ENCODE assay signal across 24 cellular contexts in genomic region chr6:88381289-88381642, GRCh38.
DNase-seq lines count a peak whose midpoint lies in the region; ATAC-seq and TF ChIP-seq lines count a peak whose summit lies in the region.
"Had no signal": no experiment of that assay in that cellular context is flagged by ENCODE, and none has a peak within 500 bp of the region (broad histone marks: within the 10 kb centered on the region; RNA-seq: fewer than 3 reads in every experiment).

No MANE protein-coding gene starts in this region.

- no peak for DNase-seq in MCF 10A (ENCODE audit: unreplicated experiment)
- no peak for DNase-seq in mammary epithelial cell
- no peak for DNase-seq in mesenchymal stem cell
- DNase-seq in type B pancreatic cell (ENCODE audit: extremely low spot score, unreplicated experiment) = no peak
- DNase-seq in T-helper 17 cell = no peak
- DNase-seq in OCI-LY7 (ENCODE audit: low spot score) = no peak
- no peak for DNase-seq in natural killer cell
- DNase-seq: activated CD4-positive, alpha-beta memory T cell treated with anti-CD3 and anti-CD28 coated beads for 36 hours; activated CD8-positive, alpha-beta memory T cell treated with anti-CD3 and anti-CD28 coated beads, Interleukin-2, amount 50 U/mL, for 4 hours; activated naive CD4-positive, alpha-beta T cell treated with anti-CD3 and anti-CD28 coated beads, Interleukin-2, amount 50 U/mL, for 16 hours; cortex of kidney; effector memory CD8-positive, alpha-beta T cell; foreskin keratinocyte; heart right ventricle; left colon; NCI-H1436; NCI-H2107; occipital lobe; SHP77 treated with DMSO at 0.1 percent for 48 hours; stimulated activated naive CD8-positive, alpha-beta T cell treated with anti-CD3 and anti-CD28 coated beads, Interleukin-15, Interleukin-2, amounts not matched to agents 100 U/mL and 50 U/mL, for 24 hours; T-cell had no signal

- H2BK15ac ChIP-seq in mesenchymal stem cell (ENCODE audit: low read depth, poor library complexity, severe bottlenecking) = no peak overlapping the region

- no peak overlapping the region for H3K18ac ChIP-seq in mesenchymal stem cell (ENCODE audit: low read depth in 1 of 2, low read length in 2 of 2)

- no peak for TF ChIP-seq CTCF in MCF 10A (IDR thresholded peaks at IDR 0.05; ENCODE audit: unreplicated experiment)
- TF ChIP-seq CTCF in mammary epithelial cell (conservative IDR thresholded peaks at IDR 0.05 in 1 of 2, IDR thresholded peaks at IDR 0.05 in 1 of 2; ENCODE audit: extremely low read depth in 1 of 2, insufficient read depth in 1 of 2, low read depth in 1 of 2, low read length in 2 of 2) = no peak
- TF ChIP-seq CTCF in brain (conservative IDR thresholded peaks at IDR 0.05) = no peak
- no peak for TF ChIP-seq CTCF in type B pancreatic cell (conservative IDR thresholded peaks at IDR 0.05)
- no peak for TF ChIP-seq CTCF in OCI-LY7 (conservative IDR thresholded peaks at IDR 0.05; ENCODE audit: low read length)
- no peak for TF ChIP-seq CTCF in natural killer cell (IDR thresholded peaks at IDR 0.05)

- H2AFZ ChIP-seq in mammary epithelial cell (ENCODE audit: low read depth, low read length) (no peak overlapping the region), mesenchymal stem cell (ENCODE audit: low read depth, low read length) (no peak overlapping the region), OCI-LY7 (ENCODE audit: low read length) (no peak overlapping the region)

- H3K9me3 Mint-ChIP-seq in MCF 10A (ENCODE audit: unreplicated experiment) (no peaks in the 10 kb centered on the region), brain (peaks cover 0 to 9% (median 0%) of the 10 kb centered on the region in 5 experiments), type B pancreatic cell (no peaks in the 10 kb centered on the region), natural killer cell (peaks cover 4% of the 10 kb centered on the region in 2 donors)
- H3K9me3 Mint-ChIP-seq: activated CD4-positive, alpha-beta memory T cell treated with anti-CD3 and anti-CD28 coated beads for 36 hours; effector memory CD8-positive, alpha-beta T cell; T-cell had no signal

- H3K27ac Mint-ChIP-seq in MCF 10A (ENCODE audit: low read depth, unreplicated experiment) = peak overlapping the region; percentile 56
- H3K27ac Mint-ChIP-seq in brain = peak overlapping the region; percentile 71 to 91 (median 88)
- H3K27ac Mint-ChIP-seq in type B pancreatic cell = peak overlapping the region; percentile 48
- no peak overlapping the region for H3K27ac Mint-ChIP-seq in T-helper 17 cell
- no peak overlapping the region for H3K27ac Mint-ChIP-seq in natural killer cell
- H3K27ac Mint-ChIP-seq: activated CD4-positive, alpha-beta memory T cell treated with anti-CD3 and anti-CD28 coated beads for 36 hours; effector memory CD8-positive, alpha-beta T cell; T-cell had no signal

- POLR2A ChIA-PET in MCF 10A (lab: Yijun Ruan, JAX) (interaction anchor here (2.6 kb wide), 1 partner anchor 14 kb away, joined by 14 read pairs; no protein-coding TSS in a partner anchor), OCI-LY7 (lab: Charles Lee) (no interaction called here)

- H3K27ac ChIP-seq in mammary epithelial cell (ENCODE audit: insufficient read depth, low read depth, low read length) = no peak overlapping the region
- H3K27ac ChIP-seq in mesenchymal stem cell (ENCODE audit: low read length, poor library complexity, severe bottlenecking) = peak overlapping the region; percentile 93
- H3K27ac ChIP-seq in OCI-LY7 (ENCODE audit: low read depth, low read length, poor library complexity, severe bottlenecking) = no peak overlapping the region
- H3K27ac ChIP-seq: foreskin keratinocyte, heart right ventricle had no signal

- no peak for ATAC-seq in T-helper 17 cell
- no peak for ATAC-seq in natural killer cell
- ATAC-seq: effector memory CD8-positive, alpha-beta T cell; esophagus mucosa; HCT116; heart right ventricle; left colon; stimulated activated naive CD8-positive, alpha-beta T cell treated with anti-CD3 and anti-CD28 coated beads, Interleukin-15, Interleukin-2, amounts not matched to agents 100 U/mL and 50 U/mL, for 24 hours; T-cell had no signal

- H3K4me1 Mint-ChIP-seq in MCF 10A (ENCODE audit: insufficient read depth, unreplicated experiment) (peaks cover 49% of the 10 kb centered on the region), brain (peaks cover 68% of the 10 kb centered on the region), type B pancreatic cell (ENCODE audit: unreplicated experiment) (peaks cover 19% of the 10 kb centered on the region), T-helper 17 cell (peaks cover 2% of the 10 kb centered on the region), natural killer cell (no peaks in the 10 kb centered on the region)
- H3K4me1 Mint-ChIP-seq: T-cell had no signal

- no peaks in the 10 kb centered on the region for H3K79me2 ChIP-seq in mammary epithelial cell (ENCODE audit: insufficient read depth, low read length)
- H3K79me2 ChIP-seq in OCI-LY7 (ENCODE audit: insufficient read depth, low read depth, low read length) = no peaks in the 10 kb centered on the region

- no peak overlapping the region for H3K14ac ChIP-seq in mesenchymal stem cell (ENCODE audit: low read length in 2 of 2)

- no peak overlapping the region for H3K4ac ChIP-seq in mesenchymal stem cell (ENCODE audit: low read depth in 1 of 2, low read length in 2 of 2)

- H3K27me3 ChIP-seq in mammary epithelial cell (ENCODE audit: insufficient read depth, low read length) = peaks cover 9% of the 10 kb centered on the region
- H3K27me3 ChIP-seq in mesenchymal stem cell (ENCODE audit: control insufficient read depth in 1 of 2, insufficient read depth in 1 of 2, low read length in 2 of 2) = peaks cover 0 to 42% of the 10 kb centered on the region in 2 experiments
- H3K27me3 ChIP-seq: heart right ventricle had no signal

- H2BK120ac ChIP-seq in mesenchymal stem cell (ENCODE audit: low read depth, low read length) = no peak overlapping the region

- H3K4me2 ChIP-seq in mammary epithelial cell (ENCODE audit: insufficient read depth, low read depth, low read length) = no peak overlapping the region
- no peak overlapping the region for H3K4me2 ChIP-seq in mesenchymal stem cell (ENCODE audit: low read length, poor library complexity, severe bottlenecking)
- no peak overlapping the region for H3K4me2 ChIP-seq in OCI-LY7 (ENCODE audit: low read length)

- CTCF ChIA-PET in MCF 10A (lab: Yijun Ruan, JAX) (interaction anchor here (0.6 to 1.0 kb wide), 3 partner anchors 14 to 372 kb away, joined by 3 to 4 read pairs (median 3); no protein-coding TSS in a partner anchor), mammary epithelial cell (lab: Charles Lee; ENCODE audit: low non-redundant PET) (no interaction called here), OCI-LY7 (lab: Charles Lee; ENCODE audit: unreplicated experiment) (no interaction called here)

- no peak overlapping the region for H4K8ac ChIP-seq in mesenchymal stem cell (ENCODE audit: low read length)

- intact Hi-C loops in MCF 10A (cut with micrococcal nuclease) = no loop called here
- intact Hi-C loops in mammary epithelial cell (cut with micrococcal nuclease) = no loop called here
- intact Hi-C loops in OCI-LY7 (cut with micrococcal nuclease; ENCODE audit: unreplicated experiment) = no loop called here
- intact Hi-C loops in natural killer cell (cut with micrococcal nuclease) = no loop called here

- H3K9me3 ChIP-seq in mammary epithelial cell (replicated peaks; ENCODE audit: insufficient read depth, low read length) = no peaks in the 10 kb centered on the region
- peaks cover 8% of the 10 kb centered on the region for H3K9me3 ChIP-seq in mesenchymal stem cell (ENCODE audit: control insufficient read depth, low read length)
- no peaks in the 10 kb centered on the region for H3K9me3 ChIP-seq in T-helper 17 cell (ENCODE audit: control insufficient read depth, low read length, poor library complexity, severe bottlenecking)
- no peaks in the 10 kb centered on the region for H3K9me3 ChIP-seq in OCI-LY7 (ENCODE audit: low read length)
- H3K9me3 ChIP-seq: heart right ventricle had no signal

- H3K9me2 ChIP-seq in OCI-LY7 (ENCODE audit: insufficient read depth, low read length) = no peaks in the 10 kb centered on the region

- H3K9ac ChIP-seq in mammary epithelial cell (ENCODE audit: insufficient read depth, low read length) (no peak overlapping the region), mesenchymal stem cell (ENCODE audit: low read length) (no peak overlapping the region)

- H2BK5ac ChIP-seq in mesenchymal stem cell (ENCODE audit: low read depth, low read length, poor library complexity, severe bottlenecking) = peak overlapping the region; percentile 74

- H3K36me3 ChIP-seq in mammary epithelial cell (ENCODE audit: insufficient read depth, low read length) (no peaks in the 10 kb centered on the region), mesenchymal stem cell (ENCODE audit: control insufficient read depth in 1 of 2, insufficient read depth in 2 of 2, low read depth in 1 of 2, low read length in 2 of 2) (no peaks in the 10 kb centered on the region), OCI-LY7 (ENCODE audit: insufficient read depth, low read length) (no peaks in the 10 kb centered on the region)
- H3K36me3 ChIP-seq: heart right ventricle had no signal

- BruUV-seq in MCF 10A (replicated peaks; lab: Mats Ljungman, UMichigan) = no TSS peak
- BruUV-seq in mammary epithelial cell (replicated peaks; lab: Mats Ljungman, UMichigan) = no TSS peak
- no TSS peak for BruUV-seq in OCI-LY7 (replicated peaks; lab: Mats Ljungman, UMichigan)

- H3K36me3 Mint-ChIP-seq in MCF 10A (ENCODE audit: insufficient read depth, unreplicated experiment) (peaks cover 7% of the 10 kb centered on the region), brain (no peaks in the 10 kb centered on the region), type B pancreatic cell (no peaks in the 10 kb centered on the region), T-helper 17 cell (ENCODE audit: low read depth) (no peaks in the 10 kb centered on the region), natural killer cell (no peaks in the 10 kb centered on the region)
- H3K36me3 Mint-ChIP-seq: activated CD4-positive, alpha-beta memory T cell treated with anti-CD3 and anti-CD28 coated beads for 36 hours; T-cell had no signal

- H2AK5ac ChIP-seq in mesenchymal stem cell (ENCODE audit: low read length, severe bottlenecking) = peak overlapping the region; percentile 94

- H3K4me1 ChIP-seq in mammary epithelial cell (ENCODE audit: insufficient read depth, low read length) = peaks cover 31% of the 10 kb centered on the region
- H3K4me1 ChIP-seq in mesenchymal stem cell (ENCODE audit: control insufficient read depth, insufficient read depth, low read depth, low read length) = peaks cover 14% of the 10 kb centered on the region
- H3K4me1 ChIP-seq in OCI-LY7 (ENCODE audit: insufficient read depth, low read length, poor library complexity, severe bottlenecking) = peaks cover 4% of the 10 kb centered on the region

- H3K4me3 Mint-ChIP-seq in MCF 10A (ENCODE audit: unreplicated experiment) = no peak overlapping the region
- peak overlapping the region in 2 of 5 experiments; percentile 52 to 60 for H3K4me3 Mint-ChIP-seq in brain
- peak overlapping the region; percentile 29 for H3K4me3 Mint-ChIP-seq in type B pancreatic cell
- H3K4me3 Mint-ChIP-seq in T-helper 17 cell = no peak overlapping the region
- no peak overlapping the region for H3K4me3 Mint-ChIP-seq in natural killer cell
- H3K4me3 Mint-ChIP-seq: activated CD4-positive, alpha-beta memory T cell treated with anti-CD3 and anti-CD28 coated beads for 36 hours; effector memory CD8-positive, alpha-beta T cell; T-cell had no signal

- no peak overlapping the region for H4K91ac ChIP-seq in mesenchymal stem cell (ENCODE audit: low read length)

- in situ Hi-C loops in mammary epithelial cell (cut with MboI; ENCODE audit: low sequenced_read_pairs in 2 of 2) = no loop called here

- dilution Hi-C loops in mammary epithelial cell (cut with HindIII; ENCODE audit: low sequenced_read_pairs) = no loop called here

- no peaks in the 10 kb centered on the region for H3K79me1 ChIP-seq in mesenchymal stem cell (replicated peaks; ENCODE audit: low read length, poor library complexity, severe bottlenecking)

- H4K20me1 ChIP-seq in mammary epithelial cell (ENCODE audit: insufficient read depth, low read length) (no peaks in the 10 kb centered on the region), OCI-LY7 (ENCODE audit: insufficient read depth, low read length) (no peaks in the 10 kb centered on the region)

- H3K23ac ChIP-seq in mesenchymal stem cell (ENCODE audit: low read length in 2 of 2) = no peak overlapping the region

- H3K27me3 Mint-ChIP-seq in MCF 10A (ENCODE audit: insufficient read depth, unreplicated experiment) (no peaks in the 10 kb centered on the region), brain (peaks cover 5% of the 10 kb centered on the region), type B pancreatic cell (peaks cover 22% of the 10 kb centered on the region), T-helper 17 cell (peaks cover 53% of the 10 kb centered on the region), natural killer cell (ENCODE audit: low read depth in 2 of 2) (no peaks in the 10 kb centered on the region)
- H3K27me3 Mint-ChIP-seq: T-cell had no signal

- H3K4me3 ChIP-seq in mammary epithelial cell (replicated peaks in 1 of 3; ENCODE audit: insufficient read depth in 1 of 3, low read depth in 2 of 3, low read length in 3 of 3) (no peak overlapping the region), mesenchymal stem cell (ENCODE audit: insufficient read depth in 1 of 2, low read depth in 1 of 2, low read length in 2 of 2) (no peak overlapping the region), OCI-LY7 (ENCODE audit: low read depth, low read length, poor library complexity, severe bottlenecking) (no peak overlapping the region)
- H3K4me3 ChIP-seq: heart right ventricle had no signal

- H2BK12ac ChIP-seq in mesenchymal stem cell (ENCODE audit: low read length in 2 of 2) = no peak overlapping the region

Comparison
In these comparisons a context has a peak if more than half of its experiments do, and no peak if none do; other contexts are left out.
1. H3K27ac Mint-ChIP-seq: peak in MCF 10A (single experiment), brain (5 of 5) and type B pancreatic cell (single experiment); none in T-helper 17 cell (single experiment) and natural killer cell (0 of 2).